In the genomic region with DNA sequence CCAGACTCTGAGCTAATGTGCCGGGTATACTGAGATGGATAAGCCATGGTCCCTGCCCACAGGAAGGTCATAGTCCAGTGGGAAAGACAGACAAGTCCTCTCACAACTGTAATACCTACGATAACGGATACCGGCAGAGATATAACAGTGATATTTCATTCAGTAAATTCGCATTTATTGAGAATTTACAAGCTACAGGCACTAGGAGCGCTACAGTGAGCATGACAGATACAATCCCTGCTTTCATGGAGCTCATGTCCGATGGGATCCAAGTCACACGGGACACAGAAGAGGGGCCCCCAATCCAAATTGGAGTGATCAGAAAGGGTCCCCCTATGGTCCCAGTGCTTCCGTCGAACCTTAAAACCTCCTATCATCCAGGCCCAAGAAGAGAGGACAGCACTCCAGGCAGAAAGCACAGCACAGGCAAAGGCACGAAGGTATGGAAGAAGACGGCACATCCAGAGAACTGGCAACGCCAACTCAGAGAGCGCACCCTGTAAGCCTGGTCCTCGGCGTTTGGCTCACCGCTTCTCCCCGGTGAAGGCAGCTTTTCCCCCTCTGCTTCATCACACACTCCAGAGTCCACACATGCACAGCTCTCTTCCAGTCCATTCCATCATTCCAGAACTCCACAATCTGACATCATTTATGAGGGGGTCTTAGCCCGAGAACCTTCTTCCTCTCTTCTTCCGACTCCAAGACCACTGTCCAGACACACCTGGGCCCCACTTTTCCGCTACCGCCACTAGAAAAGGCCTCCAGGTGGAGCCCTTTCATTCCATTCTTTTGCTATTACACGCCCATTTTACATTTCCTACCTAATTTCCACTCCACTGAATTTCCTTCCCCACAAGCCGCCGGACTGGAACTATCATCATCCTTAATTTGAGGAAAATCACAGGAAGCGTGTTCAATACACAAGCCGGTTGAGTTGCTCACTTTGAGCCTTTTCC, we compare ENCODE assay signal across 2 cellular contexts.
TF ChIP-seq lines count a peak whose summit lies in the region.

No MANE protein-coding gene starts in this region.

TF ChIP-seq in Ishikawa, 13 proteins besides CTCF, POLR2A, EP300 and RAD21:
- TF ChIP-seq CREB1 (IDR thresholded peaks at IDR 0.05; ENCODE audit: low read depth) (no peak), EGR1 (IDR thresholded peaks at IDR 0.05) (no peak), FOXM1 (IDR thresholded peaks at IDR 0.05; ENCODE audit: borderline replicate concordance, low read depth) (no peak), TEAD4 (IDR thresholded peaks at IDR 0.05) (no peak), YY1 (IDR thresholded peaks at IDR 0.05; ENCODE audit: low read depth) (no peak), ZBTB7A (IDR thresholded peaks at IDR 0.05; ENCODE audit: low read depth) (no peak), TAF1 (IDR thresholded peaks at IDR 0.05; ENCODE audit: low read depth) (no peak), NFIC (IDR thresholded peaks at IDR 0.05) (no peak), CEBPB (IDR thresholded peaks at IDR 0.05) (no peak), TCF12 (IDR thresholded peaks at IDR 0.05; ENCODE audit: low read depth) (no peak)
- TF ChIP-seq, protein P1, sequence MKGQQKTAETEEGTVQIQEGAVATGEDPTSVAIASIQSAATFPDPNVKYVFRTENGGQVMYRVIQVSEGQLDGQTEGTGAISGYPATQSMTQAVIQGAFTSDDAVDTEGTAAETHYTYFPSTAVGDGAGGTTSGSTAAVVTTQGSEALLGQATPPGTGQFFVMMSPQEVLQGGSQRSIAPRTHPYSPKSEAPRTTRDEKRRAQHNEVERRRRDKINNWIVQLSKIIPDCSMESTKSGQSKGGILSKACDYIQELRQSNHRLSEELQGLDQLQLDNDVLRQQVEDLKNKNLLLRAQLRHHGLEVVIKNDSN (IDR thresholded peaks at IDR 0.05) = no peak
- TF ChIP-seq, protein P2, sequence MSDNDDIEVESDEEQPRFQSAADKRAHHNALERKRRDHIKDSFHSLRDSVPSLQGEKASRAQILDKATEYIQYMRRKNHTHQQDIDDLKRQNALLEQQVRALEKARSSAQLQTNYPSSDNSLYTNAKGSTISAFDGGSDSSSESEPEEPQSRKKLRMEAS (IDR thresholded peaks at IDR 0.05) = no peak
- TF ChIP-seq, protein P3, sequence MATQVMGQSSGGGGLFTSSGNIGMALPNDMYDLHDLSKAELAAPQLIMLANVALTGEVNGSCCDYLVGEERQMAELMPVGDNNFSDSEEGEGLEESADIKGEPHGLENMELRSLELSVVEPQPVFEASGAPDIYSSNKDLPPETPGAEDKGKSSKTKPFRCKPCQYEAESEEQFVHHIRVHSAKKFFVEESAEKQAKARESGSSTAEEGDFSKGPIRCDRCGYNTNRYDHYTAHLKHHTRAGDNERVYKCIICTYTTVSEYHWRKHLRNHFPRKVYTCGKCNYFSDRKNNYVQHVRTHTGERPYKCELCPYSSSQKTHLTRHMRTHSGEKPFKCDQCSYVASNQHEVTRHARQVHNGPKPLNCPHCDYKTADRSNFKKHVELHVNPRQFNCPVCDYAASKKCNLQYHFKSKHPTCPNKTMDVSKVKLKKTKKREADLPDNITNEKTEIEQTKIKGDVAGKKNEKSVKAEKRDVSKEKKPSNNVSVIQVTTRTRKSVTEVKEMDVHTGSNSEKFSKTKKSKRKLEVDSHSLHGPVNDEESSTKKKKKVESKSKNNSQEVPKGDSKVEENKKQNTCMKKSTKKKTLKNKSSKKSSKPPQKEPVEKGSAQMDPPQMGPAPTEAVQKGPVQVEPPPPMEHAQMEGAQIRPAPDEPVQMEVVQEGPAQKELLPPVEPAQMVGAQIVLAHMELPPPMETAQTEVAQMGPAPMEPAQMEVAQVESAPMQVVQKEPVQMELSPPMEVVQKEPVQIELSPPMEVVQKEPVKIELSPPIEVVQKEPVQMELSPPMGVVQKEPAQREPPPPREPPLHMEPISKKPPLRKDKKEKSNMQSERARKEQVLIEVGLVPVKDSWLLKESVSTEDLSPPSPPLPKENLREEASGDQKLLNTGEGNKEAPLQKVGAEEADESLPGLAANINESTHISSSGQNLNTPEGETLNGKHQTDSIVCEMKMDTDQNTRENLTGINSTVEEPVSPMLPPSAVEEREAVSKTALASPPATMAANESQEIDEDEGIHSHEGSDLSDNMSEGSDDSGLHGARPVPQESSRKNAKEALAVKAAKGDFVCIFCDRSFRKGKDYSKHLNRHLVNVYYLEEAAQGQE (IDR thresholded peaks at IDR 0.05; ENCODE audit: low read depth) = no peak

TF ChIP-seq in K562, 482 proteins besides CTCF, POLR2A, EP300 and RAD21 (continues in another document):
- TF ChIP-seq HCFC1 (IDR thresholded peaks at IDR 0.05; ENCODE audit: low read depth, low read length) (no peak), GTF3C2 (IDR thresholded peaks at IDR 0.05; ENCODE audit: borderline replicate concordance, extremely low read depth, insufficient read length) (no peak), HDAC3 (IDR thresholded peaks at IDR 0.05; ENCODE audit: borderline replicate concordance, partially characterized antibody) (no peak), ZNF512 (tag; IDR thresholded peaks at IDR 0.05) (no peak), PHTF2 (CRISPR knock-in tag; IDR thresholded peaks at IDR 0.05) (no peak), NKRF (IDR thresholded peaks at IDR 0.05; ENCODE audit: borderline replicate concordance) (no peak), NELFE (IDR thresholded peaks at IDR 0.05; ENCODE audit: insufficient read depth, insufficient read length) (no peak), KAT7 (CRISPR knock-in tag; IDR thresholded peaks at IDR 0.05; ENCODE audit: borderline replicate concordance) (no peak), E4F1 (CRISPR knock-in tag; IDR thresholded peaks at IDR 0.05; ENCODE audit: borderline replicate concordance) (no peak)
- TF ChIP-seq, protein P4, sequence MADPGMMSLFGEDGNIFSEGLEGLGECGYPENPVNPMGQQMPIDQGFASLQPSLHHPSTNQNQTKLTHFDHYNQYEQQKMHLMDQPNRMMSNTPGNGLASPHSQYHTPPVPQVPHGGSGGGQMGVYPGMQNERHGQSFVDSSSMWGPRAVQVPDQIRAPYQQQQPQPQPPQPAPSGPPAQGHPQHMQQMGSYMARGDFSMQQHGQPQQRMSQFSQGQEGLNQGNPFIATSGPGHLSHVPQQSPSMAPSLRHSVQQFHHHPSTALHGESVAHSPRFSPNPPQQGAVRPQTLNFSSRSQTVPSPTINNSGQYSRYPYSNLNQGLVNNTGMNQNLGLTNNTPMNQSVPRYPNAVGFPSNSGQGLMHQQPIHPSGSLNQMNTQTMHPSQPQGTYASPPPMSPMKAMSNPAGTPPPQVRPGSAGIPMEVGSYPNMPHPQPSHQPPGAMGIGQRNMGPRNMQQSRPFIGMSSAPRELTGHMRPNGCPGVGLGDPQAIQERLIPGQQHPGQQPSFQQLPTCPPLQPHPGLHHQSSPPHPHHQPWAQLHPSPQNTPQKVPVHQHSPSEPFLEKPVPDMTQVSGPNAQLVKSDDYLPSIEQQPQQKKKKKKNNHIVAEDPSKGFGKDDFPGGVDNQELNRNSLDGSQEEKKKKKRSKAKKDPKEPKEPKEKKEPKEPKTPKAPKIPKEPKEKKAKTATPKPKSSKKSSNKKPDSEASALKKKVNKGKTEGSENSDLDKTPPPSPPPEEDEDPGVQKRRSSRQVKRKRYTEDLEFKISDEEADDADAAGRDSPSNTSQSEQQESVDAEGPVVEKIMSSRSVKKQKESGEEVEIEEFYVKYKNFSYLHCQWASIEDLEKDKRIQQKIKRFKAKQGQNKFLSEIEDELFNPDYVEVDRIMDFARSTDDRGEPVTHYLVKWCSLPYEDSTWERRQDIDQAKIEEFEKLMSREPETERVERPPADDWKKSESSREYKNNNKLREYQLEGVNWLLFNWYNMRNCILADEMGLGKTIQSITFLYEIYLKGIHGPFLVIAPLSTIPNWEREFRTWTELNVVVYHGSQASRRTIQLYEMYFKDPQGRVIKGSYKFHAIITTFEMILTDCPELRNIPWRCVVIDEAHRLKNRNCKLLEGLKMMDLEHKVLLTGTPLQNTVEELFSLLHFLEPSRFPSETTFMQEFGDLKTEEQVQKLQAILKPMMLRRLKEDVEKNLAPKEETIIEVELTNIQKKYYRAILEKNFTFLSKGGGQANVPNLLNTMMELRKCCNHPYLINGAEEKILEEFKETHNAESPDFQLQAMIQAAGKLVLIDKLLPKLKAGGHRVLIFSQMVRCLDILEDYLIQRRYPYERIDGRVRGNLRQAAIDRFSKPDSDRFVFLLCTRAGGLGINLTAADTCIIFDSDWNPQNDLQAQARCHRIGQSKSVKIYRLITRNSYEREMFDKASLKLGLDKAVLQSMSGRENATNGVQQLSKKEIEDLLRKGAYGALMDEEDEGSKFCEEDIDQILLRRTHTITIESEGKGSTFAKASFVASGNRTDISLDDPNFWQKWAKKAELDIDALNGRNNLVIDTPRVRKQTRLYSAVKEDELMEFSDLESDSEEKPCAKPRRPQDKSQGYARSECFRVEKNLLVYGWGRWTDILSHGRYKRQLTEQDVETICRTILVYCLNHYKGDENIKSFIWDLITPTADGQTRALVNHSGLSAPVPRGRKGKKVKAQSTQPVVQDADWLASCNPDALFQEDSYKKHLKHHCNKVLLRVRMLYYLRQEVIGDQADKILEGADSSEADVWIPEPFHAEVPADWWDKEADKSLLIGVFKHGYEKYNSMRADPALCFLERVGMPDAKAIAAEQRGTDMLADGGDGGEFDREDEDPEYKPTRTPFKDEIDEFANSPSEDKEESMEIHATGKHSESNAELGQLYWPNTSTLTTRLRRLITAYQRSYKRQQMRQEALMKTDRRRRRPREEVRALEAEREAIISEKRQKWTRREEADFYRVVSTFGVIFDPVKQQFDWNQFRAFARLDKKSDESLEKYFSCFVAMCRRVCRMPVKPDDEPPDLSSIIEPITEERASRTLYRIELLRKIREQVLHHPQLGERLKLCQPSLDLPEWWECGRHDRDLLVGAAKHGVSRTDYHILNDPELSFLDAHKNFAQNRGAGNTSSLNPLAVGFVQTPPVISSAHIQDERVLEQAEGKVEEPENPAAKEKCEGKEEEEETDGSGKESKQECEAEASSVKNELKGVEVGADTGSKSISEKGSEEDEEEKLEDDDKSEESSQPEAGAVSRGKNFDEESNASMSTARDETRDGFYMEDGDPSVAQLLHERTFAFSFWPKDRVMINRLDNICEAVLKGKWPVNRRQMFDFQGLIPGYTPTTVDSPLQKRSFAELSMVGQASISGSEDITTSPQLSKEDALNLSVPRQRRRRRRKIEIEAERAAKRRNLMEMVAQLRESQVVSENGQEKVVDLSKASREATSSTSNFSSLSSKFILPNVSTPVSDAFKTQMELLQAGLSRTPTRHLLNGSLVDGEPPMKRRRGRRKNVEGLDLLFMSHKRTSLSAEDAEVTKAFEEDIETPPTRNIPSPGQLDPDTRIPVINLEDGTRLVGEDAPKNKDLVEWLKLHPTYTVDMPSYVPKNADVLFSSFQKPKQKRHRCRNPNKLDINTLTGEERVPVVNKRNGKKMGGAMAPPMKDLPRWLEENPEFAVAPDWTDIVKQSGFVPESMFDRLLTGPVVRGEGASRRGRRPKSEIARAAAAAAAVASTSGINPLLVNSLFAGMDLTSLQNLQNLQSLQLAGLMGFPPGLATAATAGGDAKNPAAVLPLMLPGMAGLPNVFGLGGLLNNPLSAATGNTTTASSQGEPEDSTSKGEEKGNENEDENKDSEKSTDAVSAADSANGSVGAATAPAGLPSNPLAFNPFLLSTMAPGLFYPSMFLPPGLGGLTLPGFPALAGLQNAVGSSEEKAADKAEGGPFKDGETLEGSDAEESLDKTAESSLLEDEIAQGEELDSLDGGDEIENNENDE (IDR thresholded peaks at IDR 0.05; ENCODE audit: low read depth, low read length) = no peak
